Comparison of ENCODE assay signal across 8 cellular contexts in genomic region chr11:119093951-119094815, GRCh38. TPM values are rescaled to one million over a fixed set of nuclear protein-coding genes. Genes with fewer than 3 reads are reported as not detected.
DNase-seq lines count a peak whose midpoint lies in the region; ATAC-seq and TF ChIP-seq lines count a peak whose summit lies in the region.

No MANE protein-coding gene starts in this region.

- H3K27ac ChIP-seq in cingulate gyrus (ENCODE audit: low read depth, low read length): peak overlapping the region; percentile 91
- peak overlapping the region; percentile 94 for H3K27ac ChIP-seq in lower lobe of right lung

- H3K9me3 ChIP-seq in lower lobe of right lung: no peaks in the 10 kb centered on the region

- peaks cover 58% of the 10 kb centered on the region for H3K36me3 Mint-ChIP-seq in stimulated activated naive CD8-positive, alpha-beta T cell treated with anti-CD3 and anti-CD28 coated beads, Interleukin-15, Interleukin-2, amounts not matched to agents 100 ng/mL and 50 ng/mL, for 24 hours (ENCODE audit: low read depth)

- H3K27me3 Mint-ChIP-seq in stimulated activated naive CD8-positive, alpha-beta T cell treated with anti-CD3 and anti-CD28 coated beads, Interleukin-15, Interleukin-2, amounts not matched to agents 100 ng/mL and 50 ng/mL, for 24 hours: no peaks in the 10 kb centered on the region

- DNase-seq in NCI-H146 (lab: John Stamatoyannopoulos, UW): peak; percentile 66
- DNase-seq in NCI-H146 treated with DMSO at 0.1 percent for 48 hours (lab: John Stamatoyannopoulos, UW; ENCODE audit: unreplicated experiment): no peak
- peak; percentile 60 for DNase-seq in UCSD-AML1 (lab: John Stamatoyannopoulos, UW; ENCODE audit: unreplicated experiment)
- peak; percentile 57 for DNase-seq in lower lobe of right lung
- no peak for DNase-seq in NCI-H1092 (lab: John Stamatoyannopoulos, UW)

- peak overlapping the region; percentile 94 for H3K27ac Mint-ChIP-seq in stimulated activated naive CD8-positive, alpha-beta T cell treated with anti-CD3 and anti-CD28 coated beads, Interleukin-15, Interleukin-2, amounts not matched to agents 100 ng/mL and 50 ng/mL, for 24 hours

- H3K4me3 ChIP-seq in lower lobe of right lung: peak overlapping the region; percentile 87

- H3K27me3 ChIP-seq in lower lobe of right lung (ENCODE audit: low read depth): no peaks in the 10 kb centered on the region

- intact Hi-C loops in lower lobe of right lung (cut with DNase I): no loop called here

- H3K9me3 Mint-ChIP-seq in stimulated activated naive CD8-positive, alpha-beta T cell treated with anti-CD3 and anti-CD28 coated beads, Interleukin-15, Interleukin-2, amounts not matched to agents 100 ng/mL and 50 ng/mL, for 24 hours: no peaks in the 10 kb centered on the region

- peaks cover 42% of the 10 kb centered on the region for H3K4me1 Mint-ChIP-seq in stimulated activated naive CD8-positive, alpha-beta T cell treated with anti-CD3 and anti-CD28 coated beads, Interleukin-15, Interleukin-2, amounts not matched to agents 100 ng/mL and 50 ng/mL, for 24 hours (ENCODE audit: low read depth)

- H3K4me3 Mint-ChIP-seq in stimulated activated naive CD8-positive, alpha-beta T cell treated with anti-CD3 and anti-CD28 coated beads, Interleukin-15, Interleukin-2, amounts not matched to agents 100 ng/mL and 50 ng/mL, for 24 hours: peak overlapping the region; percentile 92

- peaks cover 38% of the 10 kb centered on the region for H3K36me3 ChIP-seq in lower lobe of right lung

- TF ChIP-seq CTCF in lower lobe of right lung (IDR thresholded peaks at IDR 0.05): no peak

- ATAC-seq in HG03095 (IDR thresholded peaks at IDR 0.05; ENCODE audit: unreplicated experiment) (peak; percentile 8), lower lobe of right lung (peak; percentile 55 to 65)

- peaks cover 23% of the 10 kb centered on the region for H3K4me1 ChIP-seq in lower lobe of right lung

RNA-seq across cellular contexts. Expression of gene DPAGT1, which starts 7.5 kb away (rescaled TPM):
- total RNA-seq in lower lobe of right lung: 40.6 TPM

RNA-seq across cellular contexts. Expression of gene HMBS, which starts 9.5 kb away (rescaled TPM):
- total RNA-seq in lower lobe of right lung: 16.7 TPM

RNA-seq across cellular contexts. Expression of gene C2CD2L, which starts 13.0 kb away (rescaled TPM):
- 16.5 TPM for total RNA-seq in lower lobe of right lung

RNA-seq across cellular contexts. Expression of gene VPS11, which starts 26.6 kb away (rescaled TPM):
- 45.6 TPM for total RNA-seq in lower lobe of right lung

RNA-seq across cellular contexts. Expression of gene HINFP, which starts 27.2 kb away (rescaled TPM):
- total RNA-seq in lower lobe of right lung: 31.0 TPM

Comparison
In these comparisons a context has a peak if more than half of its experiments do, and no peak if none do; other contexts are left out.
1. DNase-seq: peak in NCI-H146 (single experiment), UCSD-AML1 (single experiment) and lower lobe of right lung (single experiment); none in NCI-H146 treated with DMSO at 0.1 percent for 48 hours (single experiment) and NCI-H1092 (single experiment).